1 cellular context compared by ENCODE assay signal in genomic region chrX:23743623-23743971, GRCh38.
TF ChIP-seq lines count a peak whose summit lies in the region.

No MANE protein-coding gene starts in this region.

TF ChIP-seq in HEK293, 187 proteins besides CTCF, POLR2A, EP300 and RAD21 (continued from another document):
- TF ChIP-seq, protein P1, sequence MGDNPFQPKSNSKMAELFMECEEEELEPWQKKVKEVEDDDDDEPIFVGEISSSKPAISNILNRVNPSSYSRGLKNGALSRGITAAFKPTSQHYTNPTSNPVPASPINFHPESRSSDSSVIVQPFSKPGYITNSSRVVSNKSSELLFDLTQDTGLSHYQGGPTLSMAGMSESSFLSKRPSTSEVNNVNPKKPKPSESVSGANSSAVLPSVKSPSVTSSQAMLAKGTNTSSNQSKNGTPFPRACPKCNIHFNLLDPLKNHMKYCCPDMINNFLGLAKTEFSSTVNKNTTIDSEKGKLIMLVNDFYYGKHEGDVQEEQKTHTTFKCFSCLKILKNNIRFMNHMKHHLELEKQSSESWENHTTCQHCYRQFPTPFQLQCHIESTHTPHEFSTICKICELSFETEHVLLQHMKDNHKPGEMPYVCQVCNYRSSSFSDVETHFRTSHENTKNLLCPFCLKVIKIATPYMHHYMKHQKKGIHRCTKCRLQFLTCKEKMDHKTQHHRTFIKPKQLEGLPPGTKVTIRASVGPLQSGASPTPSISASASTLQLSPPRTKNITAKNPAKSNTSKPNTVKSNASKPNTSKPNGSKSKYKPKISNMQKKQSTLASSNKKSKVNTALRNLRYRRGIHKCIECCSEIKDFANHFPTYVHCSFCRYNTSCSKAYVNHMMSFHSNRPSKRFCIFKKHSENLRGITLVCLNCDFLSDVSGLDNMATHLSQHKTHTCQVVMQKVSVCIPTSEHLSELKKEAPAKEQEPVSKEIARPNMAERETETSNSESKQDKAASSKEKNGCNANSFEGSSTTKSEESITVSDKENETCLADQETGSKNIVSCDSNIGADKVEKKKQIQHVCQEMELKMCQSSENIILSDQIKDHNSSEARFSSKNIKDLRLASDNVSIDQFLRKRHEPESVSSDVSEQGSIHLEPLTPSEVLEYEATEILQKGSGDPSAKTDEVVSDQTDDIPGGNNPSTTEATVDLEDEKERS (tag by site-specific recombination; IDR thresholded peaks at IDR 0.05), result peak; percentile 5; the same call in 1 of the 2 replicates
- peak; percentile 4; the same call in 1 of the 2 replicates for TF ChIP-seq ZBTB17 (tag by site-specific recombination; IDR thresholded peaks at IDR 0.05)
- TF ChIP-seq, protein P2, sequence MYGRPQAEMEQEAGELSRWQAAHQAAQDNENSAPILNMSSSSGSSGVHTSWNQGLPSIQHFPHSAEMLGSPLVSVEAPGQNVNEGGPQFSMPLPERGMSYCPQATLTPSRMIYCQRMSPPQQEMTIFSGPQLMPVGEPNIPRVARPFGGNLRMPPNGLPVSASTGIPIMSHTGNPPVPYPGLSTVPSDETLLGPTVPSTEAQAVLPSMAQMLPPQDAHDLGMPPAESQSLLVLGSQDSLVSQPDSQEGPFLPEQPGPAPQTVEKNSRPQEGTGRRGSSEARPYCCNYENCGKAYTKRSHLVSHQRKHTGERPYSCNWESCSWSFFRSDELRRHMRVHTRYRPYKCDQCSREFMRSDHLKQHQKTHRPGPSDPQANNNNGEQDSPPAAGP (tag by site-specific recombination; IDR thresholded peaks at IDR 0.05), result 0 out of 2 replicates have a peak, but pooled peaks have one; percentile 16
